17 cellular contexts compared by ENCODE assay signal in genomic region chr3:43190682-43191081, GRCh38.
DNase-seq lines count a peak whose midpoint lies in the region; TF ChIP-seq lines count a peak whose summit lies in the region.
"Had no signal": no experiment of that assay in that cellular context is flagged by ENCODE, and none has a peak within 500 bp of the region (broad histone marks: within the 10 kb centered on the region; RNA-seq: fewer than 3 reads in every experiment).

No MANE protein-coding gene starts in this region.

- H3K36me3 Mint-ChIP-seq in chondrocyte (ENCODE audit: low read depth), result no peaks in the 10 kb centered on the region

- H3K27me3 Mint-ChIP-seq in chondrocyte (ENCODE audit: low read depth), result peaks cover 3% of the 10 kb centered on the region
- H3K27me3 Mint-ChIP-seq: CD4-positive, alpha-beta T cell had no signal

- TF ChIP-seq CTCF in chondrocyte (IDR thresholded peaks at IDR 0.05), result no peak

- DNase-seq in Daoy (ENCODE audit: low read depth), result peak; percentile 22
- peak; percentile 57 for DNase-seq in LoVo (ENCODE audit: low spot score)
- DNase-seq in chondrocyte (ENCODE audit: low spot score), result no peak
- DNase-seq in myocyte (ENCODE audit: low read depth), result peak; percentile 59
- no peak for DNase-seq in activated naive CD4-positive, alpha-beta T cell (lab: John Stamatoyannopoulos, UW)
- DNase-seq in activated CD4-positive, alpha-beta T cell treated with anti-CD3 and anti-CD28 coated beads, Interleukin-2, amount 50 U/mL, for 1 hour, result no peak
- DNase-seq in central memory CD4-positive, alpha-beta T cell, result no peak
- DNase-seq in HUDEP-2 (lab: John Stamatoyannopoulos, UW; ENCODE audit: unreplicated experiment in 76 of 76), result no peak
- DNase-seq: activated CD4-positive, alpha-beta T cell treated with anti-CD3 and anti-CD28 coated beads for 4 hours; activated T-cell treated with anti-CD3 and anti-CD28 coated beads, Interleukin-2, amount 50 U/mL, for 72 hours; anterior cingulate cortex; CD4-positive, alpha-beta T cell; left ventricle myocardium superior; natural killer cell; NCI-H1417; NCI-H510A treated with DMSO at 0.1 percent for 48 hours; stimulated activated naive CD4-positive, alpha-beta T cell treated with Interleukin-2 at 50 U/mL for 16 hours had no signal

- H3K27ac Mint-ChIP-seq in chondrocyte (ENCODE audit: unreplicated experiment), result peak overlapping the region; percentile 86
- H3K27ac Mint-ChIP-seq: activated T-cell treated with anti-CD3 and anti-CD28 coated beads, Interleukin-2, amount 50 U/mL, for 72 hours; natural killer cell had no signal

- H3K4me3 Mint-ChIP-seq in chondrocyte (ENCODE audit: unreplicated experiment), result no peak overlapping the region
- H3K4me3 Mint-ChIP-seq: activated T-cell treated with anti-CD3 and anti-CD28 coated beads, Interleukin-2, amount 50 U/mL, for 72 hours; CD4-positive, alpha-beta T cell; natural killer cell had no signal

- peaks cover 31% of the 10 kb centered on the region for H3K4me1 Mint-ChIP-seq in chondrocyte (ENCODE audit: low read depth)

- H3K9me3 Mint-ChIP-seq in chondrocyte (ENCODE audit: low read depth), result no peaks in the 10 kb centered on the region
- H3K9me3 Mint-ChIP-seq: CD4-positive, alpha-beta T cell; natural killer cell had no signal

Comparison
In these comparisons a context has a peak if more than half of its experiments do, and no peak if none do; other contexts are left out.
1. DNase-seq: peak in Daoy (single experiment), LoVo (single experiment) and myocyte (single experiment); none in chondrocyte (single experiment), activated naive CD4-positive, alpha-beta T cell (0 of 4), activated CD4-positive, alpha-beta T cell treated with anti-CD3 and anti-CD28 coated beads, Interleukin-2, amount 50 U/mL, for 1 hour (single experiment), central memory CD4-positive, alpha-beta T cell (single experiment) and HUDEP-2 (0 of 76).